Comparison of ENCODE assay signal across 11 cellular contexts in genomic region chr3:129068291-129068886, GRCh38. TPM values are rescaled to one million over a fixed set of nuclear protein-coding genes. Genes with fewer than 3 reads are reported as not detected.
A peak's percentile ranks its signal among the peaks of the same experiment; 100 is the strongest.
DNase-seq lines count a peak whose midpoint lies in the region; ATAC-seq and TF ChIP-seq lines count a peak whose summit lies in the region.
"Had no signal": no experiment of that assay in that cellular context is flagged by ENCODE, and none has a peak within 500 bp of the region (broad histone marks: within the 10 kb centered on the region; RNA-seq: fewer than 3 reads in every experiment).

No MANE protein-coding gene starts in this region.

- H3K27me3 ChIP-seq in foreskin keratinocyte: no peaks in the 10 kb centered on the region

- H3K36me3 Mint-ChIP-seq in Calu3 (ENCODE audit: insufficient read depth, unreplicated experiment): peaks cover 4% of the 10 kb centered on the region
- no peaks in the 10 kb centered on the region for H3K36me3 Mint-ChIP-seq in activated CD8-positive, alpha-beta T cell treated with anti-CD3 and anti-CD28 coated beads for 36 hours (ENCODE audit: low read depth)
- peaks cover 16% of the 10 kb centered on the region for H3K36me3 Mint-ChIP-seq in HFFc6 (ENCODE audit: low read depth)

- CTCF ChIA-PET in Calu3 (lab: Charles Lee): interaction anchor here (0.6 to 2.2 kb wide), 6 partner anchors 15 to 1286 kb away, joined by 4 to 14 read pairs (median 6); no protein-coding TSS in a partner anchor
- CTCF ChIA-PET in activated CD8-positive, alpha-beta T cell treated with anti-CD3 and anti-CD28 coated beads for 36 hours (lab: Charles Lee): interaction anchor here (0.7 to 11.2 kb wide), 12 partner anchors 10 to 209 kb away, joined by 3 to 103 read pairs (median 5); no protein-coding TSS in a partner anchor

- intact Hi-C loops in Calu3 (cut with micrococcal nuclease; ENCODE audit: unreplicated experiment): no loop called here
- intact Hi-C loops in activated CD8-positive, alpha-beta T cell treated with anti-CD3 and anti-CD28 coated beads for 36 hours (cut with micrococcal nuclease): no loop called here

- H3K4me1 Mint-ChIP-seq in Calu3 (ENCODE audit: low read depth, unreplicated experiment) (no peaks in the 10 kb centered on the region), HFFc6 (ENCODE audit: low read depth) (no peaks in the 10 kb centered on the region)
- H3K4me1 Mint-ChIP-seq in activated CD8-positive, alpha-beta T cell treated with anti-CD3 and anti-CD28 coated beads for 36 hours (ENCODE audit: low read depth): peaks cover 11% of the 10 kb centered on the region

- H3K27ac Mint-ChIP-seq in Calu3 (ENCODE audit: unreplicated experiment): no peak overlapping the region
- H3K27ac Mint-ChIP-seq in activated CD8-positive, alpha-beta T cell treated with anti-CD3 and anti-CD28 coated beads for 36 hours: no peak overlapping the region
- H3K27ac Mint-ChIP-seq in HFFc6: no peak overlapping the region

- TF ChIP-seq CTCF in Calu3 (IDR thresholded peaks at IDR 0.05; ENCODE audit: unreplicated experiment): no peak
- TF ChIP-seq CTCF in activated CD8-positive, alpha-beta T cell treated with anti-CD3 and anti-CD28 coated beads for 36 hours (IDR thresholded peaks at IDR 0.05): no peak
- TF ChIP-seq CTCF in foreskin keratinocyte (conservative IDR thresholded peaks at IDR 0.05): no peak
- no peak for TF ChIP-seq CTCF in HFFc6 (IDR thresholded peaks at IDR 0.05)

- DNase-seq in Calu3 (no peak), foreskin keratinocyte (no peak), skeletal muscle cell (ENCODE audit: low read depth) (no peak), HFFc6 (no peak), T-helper 9 cell (no peak)
- DNase-seq in activated CD8-positive, alpha-beta T cell treated with anti-CD3 and anti-CD28 coated beads for 36 hours: peak; percentile 26
- DNase-seq: activated CD4-positive, alpha-beta T cell treated with anti-CD3 and anti-CD28 coated beads, Interleukin-2, amount 50 U/mL, for 48 hours; NCI-H2081 treated with DMSO at 0.1 percent for 48 hours had no signal

- H3K4me1 ChIP-seq in foreskin keratinocyte: no peaks in the 10 kb centered on the region

- H3K27me3 Mint-ChIP-seq in Calu3 (ENCODE audit: unreplicated experiment): peaks cover 45% of the 10 kb centered on the region
- H3K27me3 Mint-ChIP-seq in activated CD8-positive, alpha-beta T cell treated with anti-CD3 and anti-CD28 coated beads for 36 hours: no peaks in the 10 kb centered on the region
- peaks cover 36% of the 10 kb centered on the region for H3K27me3 Mint-ChIP-seq in HFFc6 (ENCODE audit: insufficient read depth)

- H3K4me3 ChIP-seq in skeletal muscle cell (ENCODE audit: low read depth, low read length): peak overlapping the region; percentile 41

- H3K27ac ChIP-seq in foreskin keratinocyte: no peak overlapping the region

- H3K9me3 Mint-ChIP-seq in Calu3 (ENCODE audit: low read depth, unreplicated experiment) (peaks cover 3% of the 10 kb centered on the region), HFFc6 (peaks cover 21% of the 10 kb centered on the region)
- H3K9me3 Mint-ChIP-seq in activated CD8-positive, alpha-beta T cell treated with anti-CD3 and anti-CD28 coated beads for 36 hours: peaks cover 5% of the 10 kb centered on the region

- POLR2A ChIA-PET in activated CD8-positive, alpha-beta T cell treated with anti-CD3 and anti-CD28 coated beads for 36 hours (lab: Charles Lee): interaction anchor here (0.6 to 2.0 kb wide), 11 partner anchors 10 to 247 kb away, joined by 3 to 7 read pairs (median 4); partner anchors contain the start of genes CFAP92, COPG1 and RAB43

- H3K4me3 Mint-ChIP-seq in Calu3 (ENCODE audit: low read depth, unreplicated experiment): peak overlapping the region; percentile 29
- H3K4me3 Mint-ChIP-seq in activated CD8-positive, alpha-beta T cell treated with anti-CD3 and anti-CD28 coated beads for 36 hours: peak overlapping the region; percentile 61
- H3K4me3 Mint-ChIP-seq in HFFc6: no peak overlapping the region

- ATAC-seq in activated CD8-positive, alpha-beta T cell treated with anti-CD3 and anti-CD28 coated beads for 36 hours: peak; percentile 52
- ATAC-seq in foreskin keratinocyte (peak; percentile 33), GM18909 (IDR thresholded peaks at IDR 0.05; ENCODE audit: poor library complexity, unreplicated experiment) (no peak), GM21528 (IDR thresholded peaks at IDR 0.05; ENCODE audit: low FRiP score, unreplicated experiment) (no peak)

- no TSS peak for BruUV-seq in Calu3 (replicated peaks; lab: Mats Ljungman, UMichigan)

RNA-seq across cellular contexts. Expression of gene GP9, which starts 7.8 kb away (rescaled TPM):
- total RNA-seq in Calu3 (2022): not detected in 2 replicates
- not detected for total RNA-seq in activated CD8-positive, alpha-beta T cell treated with anti-CD3 and anti-CD28 coated beads for 36 hours
- not detected in 2 replicates for total RNA-seq in foreskin keratinocyte
- not detected in 2 replicates for polyA plus RNA-seq in foreskin keratinocyte
- not detected for total RNA-seq in HFFc6 (2021; fragmentation: NEBNext Ultra II Directional; extraction: Animal tissue kit (Norgen Biotek cat#: 25700))
- total RNA-seq: glomerular endothelial cell had no signal

RNA-seq across cellular contexts. Expression of gene RAB43, which starts 53.2 kb away (rescaled TPM):
- total RNA-seq in Calu3 (2022) (21.2 and 27.4 TPM in 2 replicates), foreskin keratinocyte (13.5 and 19.3 TPM in 2 replicates)
- total RNA-seq in activated CD8-positive, alpha-beta T cell treated with anti-CD3 and anti-CD28 coated beads for 36 hours: 10 to 100 TPM; 41.6 to 44.1 TPM
- polyA plus RNA-seq in foreskin keratinocyte: 5.9 and 7.8 TPM in 2 replicates
- 10 to 100 TPM; 17.1 to 28.0 (median 22.0) TPM for total RNA-seq in HFFc6 (2021; fragmentation: NEBNext Ultra II Directional; extraction: Animal tissue kit (Norgen Biotek cat#: 25700))

Comparison
In these comparisons a context has a peak if more than half of its experiments do, and no peak if none do; other contexts are left out.
1. ATAC-seq: peak in activated CD8-positive, alpha-beta T cell treated with anti-CD3 and anti-CD28 coated beads for 36 hours (single experiment) and foreskin keratinocyte (single experiment); none in GM18909 (single experiment) and GM21528 (single experiment).